ENCODE assay signal across 1 cellular context in genomic region chr21:46160563-46161179, GRCh38.
TF ChIP-seq lines count a peak whose summit lies in the region.

No MANE protein-coding gene starts in this region.

TF ChIP-seq in HepG2, 621 proteins besides CTCF, POLR2A, EP300 and RAD21 (continued from another document):
- peak; percentile 94 for TF ChIP-seq HNRNPK (IDR thresholded peaks at IDR 0.05; ENCODE audit: low read depth, low read length, poor library complexity, severe bottlenecking)
- TF ChIP-seq ZBTB33 (CRISPR knock-in tag; IDR thresholded peaks at IDR 0.05), result peak; percentile 60; the same call in 1 of the 2 replicates
- TF ChIP-seq PHF21A (CRISPR knock-in tag; IDR thresholded peaks at IDR 0.05), result no peak
